In genomic region chr17:45130640-45131293, GRCh38 we compare ENCODE assay signal across 1 cellular context.
TF ChIP-seq lines count a peak whose summit lies in the region.

No MANE protein-coding gene starts in this region.

TF ChIP-seq in HCT116, 20 proteins besides CTCF, POLR2A, EP300 and RAD21 (continued from another document):
- TF ChIP-seq SRF (IDR thresholded peaks at IDR 0.05; ENCODE audit: low read depth) (no peak), MAX (IDR thresholded peaks at IDR 0.05) (no peak), ELF1 (IDR thresholded peaks at IDR 0.05; ENCODE audit: borderline replicate concordance, low read depth) (no peak), EGR1 (IDR thresholded peaks at IDR 0.05; ENCODE audit: low read depth) (no peak), JUND (IDR thresholded peaks at IDR 0.05) (no peak), TCF7L2 (IDR thresholded peaks at IDR 0.05; ENCODE audit: borderline replicate concordance, extremely low read depth, insufficient read depth, insufficient read length) (no peak), EZH2phosphoT487 (IDR thresholded peaks at IDR 0.05; ENCODE audit: borderline replicate concordance) (no peak), ZBTB33 (IDR thresholded peaks at IDR 0.05; ENCODE audit: extremely low read depth, insufficient replicate concordance, low read length) (no peak), ATF3 (IDR thresholded peaks at IDR 0.05) (no peak), YY1 (IDR thresholded peaks at IDR 0.05; ENCODE audit: extremely low read depth, insufficient replicate concordance, low read depth, low read length) (no peak), ZFX (IDR thresholded peaks at IDR 0.05) (no peak), FOSL1 (IDR thresholded peaks at IDR 0.05; ENCODE audit: low read depth) (no peak)
TF ChIP-seq in HCT116: peak in this region for 0.
